ENCODE assay signal across 25 cellular contexts in genomic region chr14:97699026-97699425, GRCh38.
DNase-seq lines count a peak whose midpoint lies in the region; ATAC-seq and TF ChIP-seq lines count a peak whose summit lies in the region.
"Had no signal": no experiment of that assay in that cellular context is flagged by ENCODE, and none has a peak within 500 bp of the region (broad histone marks: within the 10 kb centered on the region; RNA-seq: fewer than 3 reads in every experiment).

No MANE protein-coding gene starts in this region.

- H3K4me1 ChIP-seq in CD4-positive, CD25-positive, alpha-beta regulatory T cell (ENCODE audit: control insufficient read depth, insufficient read depth, low read length, poor library complexity, severe bottlenecking) = peaks cover 38% of the 10 kb centered on the region
- H3K4me1 ChIP-seq: SJSA1 had no signal

- peak overlapping the region; percentile 29 for H3K27ac Mint-ChIP-seq in T-helper 2 cell treated with Interferon-gamma antibody and Interleukin-4, amounts not matched to agents 5 μg/mL and 100 μg/mL, for 36 hours
- H3K27ac Mint-ChIP-seq in CD4-positive, CD25-positive, alpha-beta regulatory T cell = peak overlapping the region; percentile 43 to 94 (median 82)
- H3K27ac Mint-ChIP-seq in effector memory CD8-positive, alpha-beta T cell = peak overlapping the region; percentile 88 to 91
- peak overlapping the region; percentile 81 to 82 for H3K27ac Mint-ChIP-seq in natural killer cell
- H3K27ac Mint-ChIP-seq: CD8-positive, alpha-beta T cell; H9; HFFc6 had no signal

- peaks cover 40% of the 10 kb centered on the region for H3K4me1 Mint-ChIP-seq in T-helper 2 cell treated with Interferon-gamma antibody and Interleukin-4, amounts not matched to agents 5 μg/mL and 100 μg/mL, for 36 hours (ENCODE audit: low read depth)
- H3K4me1 Mint-ChIP-seq in CD4-positive, CD25-positive, alpha-beta regulatory T cell = peaks cover 18 to 58% (median 44%) of the 10 kb centered on the region in 4 donors
- H3K4me1 Mint-ChIP-seq in effector memory CD8-positive, alpha-beta T cell (ENCODE audit: low read depth in 2 of 2) = peaks cover 47 to 56% of the 10 kb centered on the region in 2 donors
- H3K4me1 Mint-ChIP-seq in natural killer cell = peaks cover 51 to 53% of the 10 kb centered on the region in 2 donors

- no peak for TF ChIP-seq CTCF in natural killer cell (IDR thresholded peaks at IDR 0.05)

- H3K27me3 ChIP-seq in CD4-positive, CD25-positive, alpha-beta regulatory T cell (ENCODE audit: control insufficient read depth, insufficient read depth, low read length) = no peaks in the 10 kb centered on the region
- H3K27me3 ChIP-seq: BLaER1, SJSA1 had no signal

- no peak for ATAC-seq in CD4-positive, CD25-positive, alpha-beta regulatory T cell (ENCODE audit: low read depth in 2 of 2)
- no peak for ATAC-seq in effector memory CD8-positive, alpha-beta T cell (replicated peaks)
- ATAC-seq in natural killer cell (no peak), HG02763 (IDR thresholded peaks at IDR 0.05; ENCODE audit: unreplicated experiment) (no peak), HG02571 (IDR thresholded peaks at IDR 0.05; ENCODE audit: unreplicated experiment) (no peak)
- ATAC-seq: CD8-positive, alpha-beta T cell; Right ventricle myocardium inferior had no signal

- H3K9me3 ChIP-seq in CD4-positive, CD25-positive, alpha-beta regulatory T cell (ENCODE audit: control insufficient read depth in 2 of 2, low read length in 2 of 2) = no peaks in the 10 kb centered on the region

- DNase-seq in T-helper 2 cell treated with Interferon-gamma antibody and Interleukin-4, amounts not matched to agents 5 μg/mL and 100 μg/mL, for 36 hours (ENCODE audit: low spot score) = no peak
- DNase-seq in T-helper 2 cell (no peak), natural killer cell (no peak), ecto neural progenitor cell (ENCODE audit: low spot score) (no peak)
- DNase-seq in CD4-positive, CD25-positive, alpha-beta regulatory T cell = no peak
- no peak for DNase-seq in effector memory CD8-positive, alpha-beta T cell
- DNase-seq: ACHN; Calu3; CD8-positive, alpha-beta T cell; DMS153; H9; HFFc6; IMR-90; MV-4-11; NCI-H1105 treated with DMSO at 0.1 percent for 48 hours; NCI-H2081; NCI-H2171; NCI-H446; NCI-H526 had no signal

- H3K27me3 Mint-ChIP-seq in T-helper 2 cell treated with Interferon-gamma antibody and Interleukin-4, amounts not matched to agents 5 μg/mL and 100 μg/mL, for 36 hours (ENCODE audit: low read depth) = no peaks in the 10 kb centered on the region
- no peaks in the 10 kb centered on the region for H3K27me3 Mint-ChIP-seq in CD4-positive, CD25-positive, alpha-beta regulatory T cell
- H3K27me3 Mint-ChIP-seq in effector memory CD8-positive, alpha-beta T cell = no peaks in the 10 kb centered on the region
- H3K27me3 Mint-ChIP-seq in natural killer cell (ENCODE audit: low read depth in 2 of 2) = no peaks in the 10 kb centered on the region

- peaks cover 28% of the 10 kb centered on the region for H3K36me3 Mint-ChIP-seq in T-helper 2 cell treated with Interferon-gamma antibody and Interleukin-4, amounts not matched to agents 5 μg/mL and 100 μg/mL, for 36 hours (ENCODE audit: low read depth)
- H3K36me3 Mint-ChIP-seq in CD4-positive, CD25-positive, alpha-beta regulatory T cell = peaks cover 3% of the 10 kb centered on the region
- peaks cover 4% of the 10 kb centered on the region for H3K36me3 Mint-ChIP-seq in effector memory CD8-positive, alpha-beta T cell (ENCODE audit: insufficient read depth)
- peaks cover 9% of the 10 kb centered on the region for H3K36me3 Mint-ChIP-seq in natural killer cell
- H3K36me3 Mint-ChIP-seq: CD8-positive, alpha-beta T cell had no signal

- peaks cover 40% of the 10 kb centered on the region for H3K9me3 Mint-ChIP-seq in T-helper 2 cell treated with Interferon-gamma antibody and Interleukin-4, amounts not matched to agents 5 μg/mL and 100 μg/mL, for 36 hours
- peaks cover 0 to 6% (median 0%) of the 10 kb centered on the region in 7 donors for H3K9me3 Mint-ChIP-seq in CD4-positive, CD25-positive, alpha-beta regulatory T cell
- H3K9me3 Mint-ChIP-seq in effector memory CD8-positive, alpha-beta T cell = peaks cover 2 to 12% of the 10 kb centered on the region in 2 donors
- peaks cover 2 to 5% of the 10 kb centered on the region in 2 donors for H3K9me3 Mint-ChIP-seq in natural killer cell

- no peak overlapping the region for H3K27ac ChIP-seq in CD4-positive, CD25-positive, alpha-beta regulatory T cell (ENCODE audit: insufficient read depth, low read length, poor library complexity, severe bottlenecking)
- H3K27ac ChIP-seq: 22Rv1, BLaER1, SJSA1 had no signal

- H3K4me3 Mint-ChIP-seq in T-helper 2 cell treated with Interferon-gamma antibody and Interleukin-4, amounts not matched to agents 5 μg/mL and 100 μg/mL, for 36 hours = no peak overlapping the region
- H3K4me3 Mint-ChIP-seq in CD4-positive, CD25-positive, alpha-beta regulatory T cell = no peak overlapping the region
- peak overlapping the region; percentile 58 to 77 for H3K4me3 Mint-ChIP-seq in effector memory CD8-positive, alpha-beta T cell
- no peak overlapping the region for H3K4me3 Mint-ChIP-seq in natural killer cell
- H3K4me3 Mint-ChIP-seq: CD8-positive, alpha-beta T cell; H9; HFFc6 had no signal

- no peaks in the 10 kb centered on the region for H3K36me3 ChIP-seq in CD4-positive, CD25-positive, alpha-beta regulatory T cell (ENCODE audit: control insufficient read depth, insufficient read depth, low read length)
- H3K36me3 ChIP-seq: BLaER1, SJSA1 had no signal

- intact Hi-C loops in natural killer cell (cut with micrococcal nuclease) = no loop called here

- no peak overlapping the region for H3K4me3 ChIP-seq in CD4-positive, CD25-positive, alpha-beta regulatory T cell (ENCODE audit: low read depth, low read length)
- H3K4me3 ChIP-seq: BLaER1, SJSA1 had no signal

Comparison
In these comparisons a context has a peak if more than half of its experiments do, and no peak if none do; other contexts are left out.
1. H3K27ac Mint-ChIP-seq: peak in every context shown above with its lines; median percentile 90 in effector memory CD8-positive, alpha-beta T cell; 82 in CD4-positive, CD25-positive, alpha-beta regulatory T cell; 82 in natural killer cell; 29 in T-helper 2 cell treated with Interferon-gamma antibody and Interleukin-4, amounts not matched to agents 5 μg/mL and 100 μg/mL, for 36 hours.
2. H3K4me3 Mint-ChIP-seq: peak in effector memory CD8-positive, alpha-beta T cell (2 of 2); none in T-helper 2 cell treated with Interferon-gamma antibody and Interleukin-4, amounts not matched to agents 5 μg/mL and 100 μg/mL, for 36 hours (single experiment), CD4-positive, CD25-positive, alpha-beta regulatory T cell (0 of 4) and natural killer cell (single experiment).